Comparison of ENCODE assay signal across 3 cellular contexts in the genomic region with DNA sequence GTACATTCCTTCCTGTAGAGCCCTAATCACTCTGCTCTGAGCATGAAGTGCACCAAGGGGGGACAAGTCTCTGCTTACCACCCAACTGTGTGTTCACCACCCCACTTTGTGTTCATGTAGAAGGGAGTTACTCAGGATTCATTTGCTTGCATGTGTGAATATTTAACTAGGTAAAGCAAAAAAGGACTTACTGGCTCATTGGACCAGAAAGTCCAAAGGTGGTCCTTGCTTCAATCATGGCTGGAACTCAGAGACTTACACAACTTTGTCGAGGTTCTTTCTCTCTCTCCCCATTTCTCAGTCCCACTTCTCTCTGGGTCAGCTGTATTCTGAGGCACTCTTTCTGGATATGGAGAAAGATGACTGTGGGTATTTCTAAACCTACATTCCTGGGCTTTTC.
TF ChIP-seq lines count a peak whose summit lies in the region.

No MANE protein-coding gene starts in this region.

TF ChIP-seq in SK-N-SH, 30 proteins besides CTCF, POLR2A, EP300 and RAD21:
- TF ChIP-seq FOSL2 (IDR thresholded peaks at IDR 0.05; ENCODE audit: borderline replicate concordance, low read depth) (no peak), SMC3 (IDR thresholded peaks at IDR 0.05; ENCODE audit: low read depth, low read length) (no peak), FOXJ3 (CRISPR knock-in tag; IDR thresholded peaks at IDR 0.05) (no peak), POLR2AphosphoS5 (IDR thresholded peaks at IDR 0.05; ENCODE audit: low read depth, low read length) (no peak), SIN3A (IDR thresholded peaks at IDR 0.05; ENCODE audit: borderline replicate concordance, low read depth, low read length) (no peak), MXI1 (IDR thresholded peaks at IDR 0.05; ENCODE audit: low read depth, low read length) (no peak), TAF1 (IDR thresholded peaks at IDR 0.05; ENCODE audit: borderline replicate concordance, low read depth, low read length) (no peak), RFX5 (IDR thresholded peaks at IDR 0.05; ENCODE audit: low read length) (no peak), EZH2phosphoT487 (IDR thresholded peaks at IDR 0.05; ENCODE audit: borderline replicate concordance, low read depth) (no peak), RXRA (IDR thresholded peaks at IDR 0.05; ENCODE audit: borderline replicate concordance, low read depth) (no peak), CHD2 (IDR thresholded peaks at IDR 0.05; ENCODE audit: low read length, partially characterized antibody) (no peak), TCF12 (IDR thresholded peaks at IDR 0.05) (no peak)
- TF ChIP-seq, protein P1, sequence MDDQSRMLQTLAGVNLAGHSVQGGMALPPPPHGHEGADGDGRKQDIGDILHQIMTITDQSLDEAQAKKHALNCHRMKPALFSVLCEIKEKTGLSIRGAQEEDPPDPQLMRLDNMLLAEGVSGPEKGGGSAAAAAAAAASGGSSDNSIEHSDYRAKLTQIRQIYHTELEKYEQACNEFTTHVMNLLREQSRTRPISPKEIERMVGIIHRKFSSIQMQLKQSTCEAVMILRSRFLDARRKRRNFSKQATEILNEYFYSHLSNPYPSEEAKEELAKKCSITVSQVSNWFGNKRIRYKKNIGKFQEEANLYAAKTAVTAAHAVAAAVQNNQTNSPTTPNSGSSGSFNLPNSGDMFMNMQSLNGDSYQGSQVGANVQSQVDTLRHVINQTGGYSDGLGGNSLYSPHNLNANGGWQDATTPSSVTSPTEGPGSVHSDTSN (IDR thresholded peaks at IDR 0.05) = no peak
- TF ChIP-seq, protein P2, sequence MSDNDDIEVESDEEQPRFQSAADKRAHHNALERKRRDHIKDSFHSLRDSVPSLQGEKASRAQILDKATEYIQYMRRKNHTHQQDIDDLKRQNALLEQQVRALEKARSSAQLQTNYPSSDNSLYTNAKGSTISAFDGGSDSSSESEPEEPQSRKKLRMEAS (IDR thresholded peaks at IDR 0.05; ENCODE audit: low read depth) = no peak
- TF ChIP-seq, protein P3, sequence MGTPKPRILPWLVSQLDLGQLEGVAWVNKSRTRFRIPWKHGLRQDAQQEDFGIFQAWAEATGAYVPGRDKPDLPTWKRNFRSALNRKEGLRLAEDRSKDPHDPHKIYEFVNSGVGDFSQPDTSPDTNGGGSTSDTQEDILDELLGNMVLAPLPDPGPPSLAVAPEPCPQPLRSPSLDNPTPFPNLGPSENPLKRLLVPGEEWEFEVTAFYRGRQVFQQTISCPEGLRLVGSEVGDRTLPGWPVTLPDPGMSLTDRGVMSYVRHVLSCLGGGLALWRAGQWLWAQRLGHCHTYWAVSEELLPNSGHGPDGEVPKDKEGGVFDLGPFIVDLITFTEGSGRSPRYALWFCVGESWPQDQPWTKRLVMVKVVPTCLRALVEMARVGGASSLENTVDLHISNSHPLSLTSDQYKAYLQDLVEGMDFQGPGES (IDR thresholded peaks at IDR 0.05; ENCODE audit: low read depth, low read length) = no peak

TF ChIP-seq in SK-N-SH treated with all-trans-retinoic acid at 6 μM for 48 hours, 23 proteins besides CTCF, POLR2A, EP300 and RAD21:
- TF ChIP-seq CSDC2 (CRISPR knock-in tag; IDR thresholded peaks at IDR 0.05) (no peak), RARB (CRISPR knock-in tag; IDR thresholded peaks at IDR 0.05) (no peak), ZC3H10 (CRISPR knock-in tag; IDR thresholded peaks at IDR 0.05) (no peak), ZNF70 (CRISPR knock-in tag; IDR thresholded peaks at IDR 0.05) (no peak), SNAI2 (CRISPR knock-in tag; IDR thresholded peaks at IDR 0.05) (no peak), TCF4 (CRISPR knock-in tag; IDR thresholded peaks at IDR 0.05; ENCODE audit: borderline replicate concordance) (no peak), ISL1 (CRISPR knock-in tag; IDR thresholded peaks at IDR 0.05) (no peak), PPARA (CRISPR knock-in tag; IDR thresholded peaks at IDR 0.05; ENCODE audit: borderline replicate concordance) (no peak), TOX (CRISPR knock-in tag; IDR thresholded peaks at IDR 0.05; ENCODE audit: borderline replicate concordance) (no peak), OSR1 (CRISPR knock-in tag; IDR thresholded peaks at IDR 0.05) (no peak), BACH2 (CRISPR knock-in tag; IDR thresholded peaks at IDR 0.05; ENCODE audit: borderline replicate concordance) (no peak)
- TF ChIP-seq, protein P4, sequence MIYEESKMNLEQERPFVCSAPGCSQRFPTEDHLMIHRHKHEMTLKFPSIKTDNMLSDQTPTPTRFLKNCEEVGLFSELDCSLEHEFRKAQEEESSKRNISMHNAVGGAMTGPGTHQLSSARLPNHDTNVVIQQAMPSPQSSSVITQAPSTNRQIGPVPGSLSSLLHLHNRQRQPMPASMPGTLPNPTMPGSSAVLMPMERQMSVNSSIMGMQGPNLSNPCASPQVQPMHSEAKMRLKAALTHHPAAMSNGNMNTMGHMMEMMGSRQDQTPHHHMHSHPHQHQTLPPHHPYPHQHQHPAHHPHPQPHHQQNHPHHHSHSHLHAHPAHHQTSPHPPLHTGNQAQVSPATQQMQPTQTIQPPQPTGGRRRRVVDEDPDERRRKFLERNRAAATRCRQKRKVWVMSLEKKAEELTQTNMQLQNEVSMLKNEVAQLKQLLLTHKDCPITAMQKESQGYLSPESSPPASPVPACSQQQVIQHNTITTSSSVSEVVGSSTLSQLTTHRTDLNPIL (CRISPR knock-in tag; IDR thresholded peaks at IDR 0.05; ENCODE audit: low read depth) = no peak
- TF ChIP-seq, protein P5, sequence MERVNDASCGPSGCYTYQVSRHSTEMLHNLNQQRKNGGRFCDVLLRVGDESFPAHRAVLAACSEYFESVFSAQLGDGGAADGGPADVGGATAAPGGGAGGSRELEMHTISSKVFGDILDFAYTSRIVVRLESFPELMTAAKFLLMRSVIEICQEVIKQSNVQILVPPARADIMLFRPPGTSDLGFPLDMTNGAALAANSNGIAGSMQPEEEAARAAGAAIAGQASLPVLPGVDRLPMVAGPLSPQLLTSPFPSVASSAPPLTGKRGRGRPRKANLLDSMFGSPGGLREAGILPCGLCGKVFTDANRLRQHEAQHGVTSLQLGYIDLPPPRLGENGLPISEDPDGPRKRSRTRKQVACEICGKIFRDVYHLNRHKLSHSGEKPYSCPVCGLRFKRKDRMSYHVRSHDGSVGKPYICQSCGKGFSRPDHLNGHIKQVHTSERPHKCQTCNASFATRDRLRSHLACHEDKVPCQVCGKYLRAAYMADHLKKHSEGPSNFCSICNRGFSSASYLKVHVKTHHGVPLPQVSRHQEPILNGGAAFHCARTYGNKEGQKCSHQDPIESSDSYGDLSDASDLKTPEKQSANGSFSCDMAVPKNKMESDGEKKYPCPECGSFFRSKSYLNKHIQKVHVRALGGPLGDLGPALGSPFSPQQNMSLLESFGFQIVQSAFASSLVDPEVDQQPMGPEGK (CRISPR knock-in tag; IDR thresholded peaks at IDR 0.05; ENCODE audit: borderline replicate concordance) = no peak
- TF ChIP-seq, protein P6, sequence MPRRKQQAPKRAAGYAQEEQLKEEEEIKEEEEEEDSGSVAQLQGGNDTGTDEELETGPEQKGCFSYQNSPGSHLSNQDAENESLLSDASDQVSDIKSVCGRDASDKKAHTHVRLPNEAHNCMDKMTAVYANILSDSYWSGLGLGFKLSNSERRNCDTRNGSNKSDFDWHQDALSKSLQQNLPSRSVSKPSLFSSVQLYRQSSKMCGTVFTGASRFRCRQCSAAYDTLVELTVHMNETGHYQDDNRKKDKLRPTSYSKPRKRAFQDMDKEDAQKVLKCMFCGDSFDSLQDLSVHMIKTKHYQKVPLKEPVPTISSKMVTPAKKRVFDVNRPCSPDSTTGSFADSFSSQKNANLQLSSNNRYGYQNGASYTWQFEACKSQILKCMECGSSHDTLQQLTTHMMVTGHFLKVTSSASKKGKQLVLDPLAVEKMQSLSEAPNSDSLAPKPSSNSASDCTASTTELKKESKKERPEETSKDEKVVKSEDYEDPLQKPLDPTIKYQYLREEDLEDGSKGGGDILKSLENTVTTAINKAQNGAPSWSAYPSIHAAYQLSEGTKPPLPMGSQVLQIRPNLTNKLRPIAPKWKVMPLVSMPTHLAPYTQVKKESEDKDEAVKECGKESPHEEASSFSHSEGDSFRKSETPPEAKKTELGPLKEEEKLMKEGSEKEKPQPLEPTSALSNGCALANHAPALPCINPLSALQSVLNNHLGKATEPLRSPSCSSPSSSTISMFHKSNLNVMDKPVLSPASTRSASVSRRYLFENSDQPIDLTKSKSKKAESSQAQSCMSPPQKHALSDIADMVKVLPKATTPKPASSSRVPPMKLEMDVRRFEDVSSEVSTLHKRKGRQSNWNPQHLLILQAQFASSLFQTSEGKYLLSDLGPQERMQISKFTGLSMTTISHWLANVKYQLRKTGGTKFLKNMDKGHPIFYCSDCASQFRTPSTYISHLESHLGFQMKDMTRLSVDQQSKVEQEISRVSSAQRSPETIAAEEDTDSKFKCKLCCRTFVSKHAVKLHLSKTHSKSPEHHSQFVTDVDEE (CRISPR knock-in tag; IDR thresholded peaks at IDR 0.05) = no peak

TF ChIP-seq in GM12878, 131 proteins besides CTCF, POLR2A, EP300 and RAD21:
- TF ChIP-seq, protein P7, sequence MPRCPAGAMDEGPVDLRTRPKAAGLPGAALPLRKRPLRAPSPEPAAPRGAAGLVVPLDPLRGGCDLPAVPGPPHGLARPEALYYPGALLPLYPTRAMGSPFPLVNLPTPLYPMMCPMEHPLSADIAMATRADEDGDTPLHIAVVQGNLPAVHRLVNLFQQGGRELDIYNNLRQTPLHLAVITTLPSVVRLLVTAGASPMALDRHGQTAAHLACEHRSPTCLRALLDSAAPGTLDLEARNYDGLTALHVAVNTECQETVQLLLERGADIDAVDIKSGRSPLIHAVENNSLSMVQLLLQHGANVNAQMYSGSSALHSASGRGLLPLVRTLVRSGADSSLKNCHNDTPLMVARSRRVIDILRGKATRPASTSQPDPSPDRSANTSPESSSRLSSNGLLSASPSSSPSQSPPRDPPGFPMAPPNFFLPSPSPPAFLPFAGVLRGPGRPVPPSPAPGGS (IDR thresholded peaks at IDR 0.05; ENCODE audit: borderline replicate concordance, insufficient read depth, low read depth, low read length, poor library complexity, severe bottlenecking) = no peak
- TF ChIP-seq BHLHE40 (IDR thresholded peaks at IDR 0.05; ENCODE audit: borderline replicate concordance in 1 of 2, low read depth in 2 of 2, low read length in 1 of 2) = no peak
- no peak for TF ChIP-seq CHD4 (IDR thresholded peaks at IDR 0.05)
- peak in 1 of 2 experiments; percentile 28; a peak in 1 of 4 replicates for TF ChIP-seq IKZF2 (IDR thresholded peaks at IDR 0.05)
- no peak for TF ChIP-seq ZSCAN29 (IDR thresholded peaks at IDR 0.05)
- TF ChIP-seq, protein P8, sequence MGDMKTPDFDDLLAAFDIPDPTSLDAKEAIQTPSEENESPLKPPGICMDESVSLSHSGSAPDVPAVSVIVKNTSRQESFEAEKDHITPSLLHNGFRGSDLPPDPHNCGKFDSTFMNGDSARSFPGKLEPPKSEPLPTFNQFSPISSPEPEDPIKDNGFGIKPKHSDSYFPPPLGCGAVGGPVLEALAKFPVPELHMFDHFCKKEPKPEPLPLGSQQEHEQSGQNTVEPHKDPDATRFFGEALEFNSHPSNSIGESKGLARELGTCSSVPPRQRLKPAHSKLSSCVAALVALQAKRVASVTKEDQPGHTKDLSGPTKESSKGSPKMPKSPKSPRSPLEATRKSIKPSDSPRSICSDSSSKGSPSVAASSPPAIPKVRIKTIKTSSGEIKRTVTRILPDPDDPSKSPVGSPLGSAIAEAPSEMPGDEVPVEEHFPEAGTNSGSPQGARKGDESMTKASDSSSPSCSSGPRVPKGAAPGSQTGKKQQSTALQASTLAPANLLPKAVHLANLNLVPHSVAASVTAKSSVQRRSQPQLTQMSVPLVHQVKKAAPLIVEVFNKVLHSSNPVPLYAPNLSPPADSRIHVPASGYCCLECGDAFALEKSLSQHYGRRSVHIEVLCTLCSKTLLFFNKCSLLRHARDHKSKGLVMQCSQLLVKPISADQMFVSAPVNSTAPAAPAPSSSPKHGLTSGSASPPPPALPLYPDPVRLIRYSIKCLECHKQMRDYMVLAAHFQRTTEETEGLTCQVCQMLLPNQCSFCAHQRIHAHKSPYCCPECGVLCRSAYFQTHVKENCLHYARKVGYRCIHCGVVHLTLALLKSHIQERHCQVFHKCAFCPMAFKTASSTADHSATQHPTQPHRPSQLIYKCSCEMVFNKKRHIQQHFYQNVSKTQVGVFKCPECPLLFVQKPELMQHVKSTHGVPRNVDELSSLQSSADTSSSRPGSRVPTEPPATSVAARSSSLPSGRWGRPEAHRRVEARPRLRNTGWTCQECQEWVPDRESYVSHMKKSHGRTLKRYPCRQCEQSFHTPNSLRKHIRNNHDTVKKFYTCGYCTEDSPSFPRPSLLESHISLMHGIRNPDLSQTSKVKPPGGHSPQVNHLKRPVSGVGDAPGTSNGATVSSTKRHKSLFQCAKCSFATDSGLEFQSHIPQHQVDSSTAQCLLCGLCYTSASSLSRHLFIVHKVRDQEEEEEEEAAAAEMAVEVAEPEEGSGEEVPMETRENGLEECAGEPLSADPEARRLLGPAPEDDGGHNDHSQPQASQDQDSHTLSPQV (IDR thresholded peaks at IDR 0.05) = 0 out of 2 replicates have a peak, but pooled peaks have one; percentile 20
- TF ChIP-seq, protein P9, sequence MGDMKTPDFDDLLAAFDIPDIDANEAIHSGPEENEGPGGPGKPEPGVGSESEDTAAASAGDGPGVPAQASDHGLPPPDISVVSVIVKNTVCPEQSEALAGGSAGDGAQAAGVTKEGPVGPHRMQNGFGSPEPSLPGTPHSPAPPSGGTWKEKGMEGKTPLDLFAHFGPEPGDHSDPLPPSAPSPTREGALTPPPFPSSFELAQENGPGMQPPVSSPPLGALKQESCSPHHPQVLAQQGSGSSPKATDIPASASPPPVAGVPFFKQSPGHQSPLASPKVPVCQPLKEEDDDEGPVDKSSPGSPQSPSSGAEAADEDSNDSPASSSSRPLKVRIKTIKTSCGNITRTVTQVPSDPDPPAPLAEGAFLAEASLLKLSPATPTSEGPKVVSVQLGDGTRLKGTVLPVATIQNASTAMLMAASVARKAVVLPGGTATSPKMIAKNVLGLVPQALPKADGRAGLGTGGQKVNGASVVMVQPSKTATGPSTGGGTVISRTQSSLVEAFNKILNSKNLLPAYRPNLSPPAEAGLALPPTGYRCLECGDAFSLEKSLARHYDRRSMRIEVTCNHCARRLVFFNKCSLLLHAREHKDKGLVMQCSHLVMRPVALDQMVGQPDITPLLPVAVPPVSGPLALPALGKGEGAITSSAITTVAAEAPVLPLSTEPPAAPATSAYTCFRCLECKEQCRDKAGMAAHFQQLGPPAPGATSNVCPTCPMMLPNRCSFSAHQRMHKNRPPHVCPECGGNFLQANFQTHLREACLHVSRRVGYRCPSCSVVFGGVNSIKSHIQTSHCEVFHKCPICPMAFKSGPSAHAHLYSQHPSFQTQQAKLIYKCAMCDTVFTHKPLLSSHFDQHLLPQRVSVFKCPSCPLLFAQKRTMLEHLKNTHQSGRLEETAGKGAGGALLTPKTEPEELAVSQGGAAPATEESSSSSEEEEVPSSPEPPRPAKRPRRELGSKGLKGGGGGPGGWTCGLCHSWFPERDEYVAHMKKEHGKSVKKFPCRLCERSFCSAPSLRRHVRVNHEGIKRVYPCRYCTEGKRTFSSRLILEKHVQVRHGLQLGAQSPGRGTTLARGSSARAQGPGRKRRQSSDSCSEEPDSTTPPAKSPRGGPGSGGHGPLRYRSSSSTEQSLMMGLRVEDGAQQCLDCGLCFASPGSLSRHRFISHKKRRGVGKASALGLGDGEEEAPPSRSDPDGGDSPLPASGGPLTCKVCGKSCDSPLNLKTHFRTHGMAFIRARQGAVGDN (IDR thresholded peaks at IDR 0.05) = 0 out of 2 replicates have a peak, but pooled peaks have one; percentile 29
- no peak for TF ChIP-seq POLR2AphosphoS5 (IDR thresholded peaks at IDR 0.05; ENCODE audit: low read length)
- no peak for TF ChIP-seq RBBP5 (conservative IDR thresholded peaks at IDR 0.05)
- TF ChIP-seq MTA2 (IDR thresholded peaks at IDR 0.05; ENCODE audit: low read depth) = 0 out of 2 replicates have a peak, but pooled peaks have one; percentile 12
